8 cellular contexts compared by ENCODE assay signal in the genomic region with DNA sequence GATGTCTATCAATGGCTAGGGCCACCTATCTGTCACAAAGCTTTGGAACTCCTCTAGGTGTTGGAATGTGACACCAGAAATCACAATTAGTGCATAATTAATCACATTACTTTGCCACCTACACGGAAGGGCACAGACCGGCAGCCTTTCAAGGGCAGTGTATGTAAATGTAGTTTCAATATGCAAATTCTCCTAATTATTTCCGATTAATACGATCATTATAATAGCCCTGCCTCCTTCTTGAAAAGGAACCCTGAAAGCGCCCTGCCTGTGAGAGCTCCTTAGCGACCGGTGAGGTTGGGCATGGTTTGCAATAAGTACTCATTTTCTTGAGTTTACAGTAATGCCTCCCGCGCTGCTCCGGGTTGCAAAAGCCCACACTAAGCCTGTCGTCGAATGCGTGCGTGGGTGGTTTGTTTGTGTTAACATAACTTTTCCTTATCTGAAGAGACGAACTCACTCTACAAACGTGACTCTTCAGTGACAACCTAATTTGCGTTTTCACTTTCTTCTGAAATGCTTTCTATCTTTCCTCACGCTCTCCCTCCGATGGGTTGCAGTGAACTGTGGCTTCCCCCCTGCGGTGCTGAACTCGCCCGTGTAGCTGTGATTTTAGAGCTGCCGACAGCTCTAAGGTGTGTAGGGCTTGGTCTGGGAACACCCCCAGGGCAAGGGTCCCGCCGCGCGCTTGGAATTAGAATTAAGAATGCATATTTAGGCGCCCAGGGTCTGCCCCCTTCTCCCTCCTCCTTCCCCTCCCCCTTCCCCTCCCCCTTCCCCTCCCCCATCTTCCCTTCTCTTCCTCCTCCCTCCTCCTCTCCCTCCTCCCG.
A peak's percentile ranks its signal among the peaks of the same experiment; 100 is the strongest.
DNase-seq lines count a peak whose midpoint lies in the region; ATAC-seq and TF ChIP-seq lines count a peak whose summit lies in the region.

No MANE protein-coding gene starts in this region.

- H3K4me3 Mint-ChIP-seq in stimulated activated naive B cell treated with anti-CD40 and anti-IgM and Interleukin-4, amounts not matched to agents 10 μg/mL and 1 μg/mL and 100 μg/mL, for 72 hours = peak overlapping the region; percentile 90 to 95

- peak in 10 of 14 donors; percentile 48 to 76 (median 66) for DNase-seq in C1 segment of cervical spinal cord (lab: John Stamatoyannopoulos, UW)
- peak in 59 of 76 experiments; percentile 14 to 78 (median 47) for DNase-seq in HUDEP-2 (lab: John Stamatoyannopoulos, UW; ENCODE audit: unreplicated experiment in 76 of 76)
- peak; percentile 46 for DNase-seq in NT2/D1 (ENCODE audit: low read depth, low spot score)
- peak; percentile 88 for DNase-seq in activated CD8-positive, alpha-beta memory T cell treated with anti-CD3 and anti-CD28 coated beads, Interleukin-2, amount 50 U/mL, for 48 hours
- peak; percentile 69 for DNase-seq in epithelial cell of esophagus (ENCODE audit: low read depth)
- DNase-seq in stimulated activated naive B cell treated with anti-CD40 and anti-IgM and Interleukin-4, amounts not matched to agents 10 μg/mL and 1 μg/mL and 100 μg/mL, for 72 hours = peak; percentile 39

- H3K9me3 ChIP-seq in NT2/D1 (ENCODE audit: insufficient read depth, low read length) (peaks cover 19% of the 10 kb centered on the region; the same call in 1 of the 2 replicates), muscle layer of duodenum (ENCODE audit: control insufficient read depth in 1 of 2, low read length in 2 of 2) (no peaks in the 10 kb centered on the region)

- peak; percentile 18 to 28 for ATAC-seq in stimulated activated naive B cell treated with anti-CD40 and anti-IgM and Interleukin-4, amounts not matched to agents 10 μg/mL and 1 μg/mL and 100 μg/mL, for 72 hours (replicated peaks)
- no peak for ATAC-seq in GM21825 (IDR thresholded peaks at IDR 0.05; ENCODE audit: unreplicated experiment)

- H3K27me3 ChIP-seq in NT2/D1 (ENCODE audit: insufficient read depth, insufficient read length) (no peaks in the 10 kb centered on the region), muscle layer of duodenum (ENCODE audit: low read depth, low read length) (no peaks in the 10 kb centered on the region)

- H3K4me1 ChIP-seq in NT2/D1 (ENCODE audit: insufficient read depth, insufficient read length) = peaks cover 6% of the 10 kb centered on the region
- peaks cover 9 to 24% of the 10 kb centered on the region in 2 donors for H3K4me1 ChIP-seq in muscle layer of duodenum (ENCODE audit: control insufficient read depth in 1 of 2, insufficient read depth in 2 of 2, low read length in 2 of 2)

- H3K36me3 Mint-ChIP-seq in stimulated activated naive B cell treated with anti-CD40 and anti-IgM and Interleukin-4, amounts not matched to agents 10 μg/mL and 1 μg/mL and 100 μg/mL, for 72 hours = peaks cover 9 to 27% of the 10 kb centered on the region in 2 donors

- H3K4me1 Mint-ChIP-seq in stimulated activated naive B cell treated with anti-CD40 and anti-IgM and Interleukin-4, amounts not matched to agents 10 μg/mL and 1 μg/mL and 100 μg/mL, for 72 hours = peaks cover 37 to 71% of the 10 kb centered on the region in 2 donors

- H3K9ac ChIP-seq in NT2/D1 (ENCODE audit: insufficient read length, low read depth) = peak overlapping the region; percentile 61

- no peaks in the 10 kb centered on the region for H3K9me3 Mint-ChIP-seq in stimulated activated naive B cell treated with anti-CD40 and anti-IgM and Interleukin-4, amounts not matched to agents 10 μg/mL and 1 μg/mL and 100 μg/mL, for 72 hours

- TF ChIP-seq CTCF in epithelial cell of esophagus (IDR thresholded peaks at IDR 0.05; ENCODE audit: insufficient read depth, low read depth, low read length, missing control alignments) = no peak

- H3K36me3 ChIP-seq in NT2/D1 (ENCODE audit: insufficient read depth, insufficient read length, low read length) (peaks cover 18% of the 10 kb centered on the region), muscle layer of duodenum (ENCODE audit: control insufficient read depth in 1 of 2, insufficient read depth in 2 of 2, low read length in 2 of 2) (no peaks in the 10 kb centered on the region)

- peak overlapping the region; percentile 88 for H3K27ac ChIP-seq in muscle layer of duodenum (ENCODE audit: low read length)

- H3K27ac Mint-ChIP-seq in stimulated activated naive B cell treated with anti-CD40 and anti-IgM and Interleukin-4, amounts not matched to agents 10 μg/mL and 1 μg/mL and 100 μg/mL, for 72 hours = peak overlapping the region; percentile 86

- H3K27me3 Mint-ChIP-seq in stimulated activated naive B cell treated with anti-CD40 and anti-IgM and Interleukin-4, amounts not matched to agents 10 μg/mL and 1 μg/mL and 100 μg/mL, for 72 hours = peaks cover 48 to 66% of the 10 kb centered on the region in 2 donors

- H3K4me3 ChIP-seq in NT2/D1 (ENCODE audit: insufficient read length, low read depth) = peak overlapping the region; percentile 9
- peak overlapping the region; percentile 65 for H3K4me3 ChIP-seq in epithelial cell of esophagus (ENCODE audit: low read length)
- peak overlapping the region; percentile 61 to 86 for H3K4me3 ChIP-seq in muscle layer of duodenum (ENCODE audit: low read depth in 1 of 2, low read length in 2 of 2)

Comparison
In these comparisons a context has a peak if more than half of its experiments do, and no peak if none do; other contexts are left out.
1. H3K4me3 ChIP-seq: peak in every context shown above with its lines; median percentile 74 in muscle layer of duodenum; 65 in epithelial cell of esophagus; 9 in NT2/D1.